In genomic region chr7:28591725-28592331, GRCh38 we compare ENCODE assay signal across 27 cellular contexts.
"Had no signal": no experiment of that assay in that cellular context is flagged by ENCODE, and none has a peak within 500 bp of the region (broad histone marks: within the 10 kb centered on the region; RNA-seq: fewer than 3 reads in every experiment).

No MANE protein-coding gene starts in this region.

- H3K4me1 ChIP-seq: foreskin keratinocyte, pancreas, prostate gland, uterus had no signal

- H3K27me3 ChIP-seq: esophagus muscularis mucosa, foreskin keratinocyte, uterus had no signal

- H3K4me1 Mint-ChIP-seq: WTC11 had no signal

- DNase-seq: activated CD4-positive, alpha-beta T cell treated with anti-CD3 and anti-CD28 coated beads for 1 hour; activated CD4-positive, alpha-beta T cell treated with anti-CD3 and anti-CD28 coated beads, Interleukin-2, amount 50 U/mL, for 1 hour; activated CD8-positive, alpha-beta memory T cell treated with anti-CD3 and anti-CD28 coated beads for 24 hours; activated effector memory CD4-positive, alpha-beta T cell treated with Interleukin-2 at 50 U/mL for 16 hours; activated naive CD4-positive, alpha-beta T cell treated with Interleukin-2 at 50 U/mL for 16 hours; amygdala; caudate nucleus; cortex of kidney; foreskin keratinocyte; left ventricle myocardium inferior; mesendoderm; nucleus accumbens; pancreas; retina; stimulated activated CD4-positive, alpha-beta T cell treated with anti-CD3 and anti-CD28 coated beads, Interleukin-12 subunit alpha, Interleukin-12 subunit beta, amount 100 ng/mL, for 4 hours; stimulated activated CD4-positive, alpha-beta T cell treated with anti-CD3 and anti-CD28 coated beads, Interleukin-4, amount 100 ng/mL, for 1 hour; trophoblast cell; uterus had no signal

- H3K27ac ChIP-seq: esophagus muscularis mucosa, foreskin keratinocyte, left ventricle myocardium inferior, pancreas, prostate gland, skin epidermis, thoracic aorta, uterus had no signal

- H3K4me3 Mint-ChIP-seq: stimulated activated naive CD8-positive, alpha-beta T cell treated with anti-CD3 and anti-CD28 coated beads, Interleukin-15, Interleukin-2, amounts not matched to agents 100 ng/mL and 50 ng/mL, for 24 hours; T-helper 1 cell treated with Interleukin-12 subunit alpha and Interleukin-12 subunit beta and Interleukin-4 antibody, amounts not matched to agents 30 μg/mL and 1 μg/mL, for 36 hours; WTC11 had no signal

- H3K4me3 ChIP-seq: esophagus muscularis mucosa, left ventricle myocardium inferior, lung, pancreas, prostate gland, skin epidermis, thoracic aorta, uterus had no signal

- ATAC-seq: foreskin keratinocyte, pancreas, sciatic nerve, WTC11 had no signal

- H3K9me3 ChIP-seq: esophagus muscularis mucosa, left ventricle myocardium inferior, pancreas, prostate gland, thoracic aorta, uterus had no signal

- H3K9me3 Mint-ChIP-seq: stimulated activated naive CD8-positive, alpha-beta T cell treated with anti-CD3 and anti-CD28 coated beads, Interleukin-15, Interleukin-2, amounts not matched to agents 100 ng/mL and 50 ng/mL, for 24 hours; T-helper 1 cell treated with Interleukin-12 subunit alpha and Interleukin-12 subunit beta and Interleukin-4 antibody, amounts not matched to agents 30 μg/mL and 1 μg/mL, for 36 hours; WTC11 had no signal

- H3K36me3 Mint-ChIP-seq: WTC11 had no signal

- H3K27me3 Mint-ChIP-seq: stimulated activated naive CD8-positive, alpha-beta T cell treated with anti-CD3 and anti-CD28 coated beads, Interleukin-15, Interleukin-2, amounts not matched to agents 100 ng/mL and 50 ng/mL, for 24 hours had no signal

- H3K27ac Mint-ChIP-seq: stimulated activated naive CD8-positive, alpha-beta T cell treated with anti-CD3 and anti-CD28 coated beads, Interleukin-15, Interleukin-2, amounts not matched to agents 100 ng/mL and 50 ng/mL, for 24 hours; T-helper 1 cell treated with Interleukin-12 subunit alpha and Interleukin-12 subunit beta and Interleukin-4 antibody, amounts not matched to agents 30 μg/mL and 1 μg/mL, for 36 hours; WTC11 had no signal

- FAIRE-seq: pancreas had no signal

- H3K36me3 ChIP-seq: esophagus muscularis mucosa, left ventricle myocardium inferior, pancreas, prostate gland, thoracic aorta, uterus had no signal
